11 cellular contexts compared by ENCODE assay signal in the genomic region with DNA sequence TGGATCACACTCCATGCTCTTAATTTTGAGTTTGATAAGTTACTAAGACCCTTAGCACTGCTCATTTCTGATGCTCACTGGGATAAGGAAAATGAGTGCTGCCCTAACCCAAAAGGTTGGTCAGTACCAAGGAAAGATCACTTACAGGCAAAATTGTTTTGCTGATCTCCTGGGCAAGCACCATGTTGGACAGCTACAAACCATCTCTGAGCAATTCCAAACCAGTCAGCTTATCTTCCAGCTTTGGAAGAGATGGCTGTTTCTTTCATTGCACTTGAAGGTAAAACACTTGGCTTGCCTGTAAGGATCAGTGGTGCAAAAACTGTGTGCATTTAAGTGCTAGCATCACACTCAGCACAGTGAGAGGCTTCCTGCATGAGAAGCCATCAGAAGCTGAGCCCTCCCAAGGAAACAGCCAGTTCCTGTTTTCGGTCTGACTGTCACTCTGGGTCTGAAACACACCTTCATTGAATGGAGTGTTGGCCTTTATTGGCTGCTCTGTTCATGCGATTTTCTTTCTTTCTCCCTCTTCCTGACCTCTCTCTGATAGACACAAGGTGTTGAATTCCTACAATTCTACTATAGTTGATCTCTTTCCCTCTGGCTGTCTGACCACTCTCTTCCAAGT.
DNase-seq lines count a peak whose midpoint lies in the region; ATAC-seq, FAIRE-seq and TF ChIP-seq lines count a peak whose summit lies in the region.
"Had no signal": no experiment of that assay in that cellular context is flagged by ENCODE, and none has a peak within 500 bp of the region (broad histone marks: within the 10 kb centered on the region; RNA-seq: fewer than 3 reads in every experiment).

No MANE protein-coding gene starts in this region.

- peak; percentile 47 for DNase-seq in GM10248 (ENCODE audit: extremely low spot score)
- DNase-seq in GM19239 (ENCODE audit: insufficient read length, low spot score) = peak; percentile 9
- no peak for DNase-seq in NCI-H2107 treated with DMSO at 0.1 percent for 48 hours (lab: John Stamatoyannopoulos, UW; ENCODE audit: unreplicated experiment)
- no peak for DNase-seq in SW480 (ENCODE audit: low spot score)
- DNase-seq in NCI-H2171 treated with DMSO at 0.1 percent for 48 hours (lab: John Stamatoyannopoulos, UW) = no peak
- DNase-seq in RCC 7860 (ENCODE audit: low spot score) = no peak
- DNase-seq: lower lobe of right lung, T-cell had no signal

- POLR2A ChIA-PET in GM10248 (lab: Yijun Ruan, JAX) = no interaction called here

- peak; percentile 77 for FAIRE-seq in GM19239 (lab: Jason Lieb, UNC)
- no peak for FAIRE-seq in RCC 7860 (lab: Jason Lieb, UNC)
- FAIRE-seq: bronchial epithelial cell had no signal

- ATAC-seq in HG02642 (IDR thresholded peaks at IDR 0.05; ENCODE audit: poor library complexity, unreplicated experiment) (peak; percentile 99), HG03457 (IDR thresholded peaks at IDR 0.05; ENCODE audit: unreplicated experiment) (peak; percentile 97)
- ATAC-seq: lower lobe of right lung, T-cell had no signal

- TF ChIP-seq CTCF in GM10248 (IDR thresholded peaks at IDR 0.05; ENCODE audit: control extremely low read depth, extremely low read depth, low read depth, missing control alignments) = no peak

- CTCF ChIA-PET in GM10248 (lab: Yijun Ruan, JAX) = interaction anchor here (0.8 to 1.7 kb wide), 2 partner anchors 9 to 18 kb away, joined by 3 to 4 read pairs; no protein-coding TSS in a partner anchor

Comparison
In these comparisons a context has a peak if more than half of its experiments do, and no peak if none do; other contexts are left out.
1. DNase-seq: peak in GM10248 (single experiment) and GM19239 (single experiment); none in NCI-H2107 treated with DMSO at 0.1 percent for 48 hours (single experiment), SW480 (single experiment), NCI-H2171 treated with DMSO at 0.1 percent for 48 hours (single experiment) and RCC 7860 (single experiment).